ENCODE assay signal across 1 cellular context in the genomic region with DNA sequence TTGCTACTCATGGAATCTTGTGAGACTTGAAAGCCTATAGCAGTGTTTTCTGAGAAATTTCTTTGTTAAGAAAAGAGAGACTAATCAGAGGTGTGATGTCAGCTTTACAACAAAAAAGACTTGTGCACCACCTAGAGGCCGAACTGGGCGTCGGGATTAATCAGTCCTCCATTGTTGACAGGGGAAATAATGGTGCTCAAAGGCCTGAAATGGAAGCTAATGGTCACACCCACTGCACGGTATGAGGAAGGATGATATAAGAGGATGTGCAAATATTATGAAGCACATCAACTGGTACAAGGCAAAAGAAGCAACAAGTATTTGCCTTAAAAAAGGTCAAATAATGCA.
TF ChIP-seq lines count a peak whose summit lies in the region.

No MANE protein-coding gene starts in this region.

TF ChIP-seq in HepG2, 621 proteins besides CTCF, POLR2A, EP300 and RAD21 (continued from another document):
- TF ChIP-seq MAFF (IDR thresholded peaks at IDR 0.05; ENCODE audit: low read depth, low read length), result no peak
- TF ChIP-seq FOXA1 (IDR thresholded peaks at IDR 0.05), result no peak
- TF ChIP-seq FOXA1 (CRISPR knock-in tag; IDR thresholded peaks at IDR 0.05), result peak; percentile 65
- no peak for TF ChIP-seq TFE3 (CRISPR knock-in tag; IDR thresholded peaks at IDR 0.05)
- TF ChIP-seq ZNF768 (CRISPR knock-in tag; IDR thresholded peaks at IDR 0.05), result no peak
- TF ChIP-seq HNRNPL (IDR thresholded peaks at IDR 0.05; ENCODE audit: low read depth, low read length), result no peak
- no peak for TF ChIP-seq ZFYVE20 (CRISPR knock-in tag; IDR thresholded peaks at IDR 0.05; ENCODE audit: borderline replicate concordance, low read depth)
- peak; percentile 75 for TF ChIP-seq STAG1 (CRISPR knock-in tag; IDR thresholded peaks at IDR 0.05)
- TF ChIP-seq, protein P1, sequence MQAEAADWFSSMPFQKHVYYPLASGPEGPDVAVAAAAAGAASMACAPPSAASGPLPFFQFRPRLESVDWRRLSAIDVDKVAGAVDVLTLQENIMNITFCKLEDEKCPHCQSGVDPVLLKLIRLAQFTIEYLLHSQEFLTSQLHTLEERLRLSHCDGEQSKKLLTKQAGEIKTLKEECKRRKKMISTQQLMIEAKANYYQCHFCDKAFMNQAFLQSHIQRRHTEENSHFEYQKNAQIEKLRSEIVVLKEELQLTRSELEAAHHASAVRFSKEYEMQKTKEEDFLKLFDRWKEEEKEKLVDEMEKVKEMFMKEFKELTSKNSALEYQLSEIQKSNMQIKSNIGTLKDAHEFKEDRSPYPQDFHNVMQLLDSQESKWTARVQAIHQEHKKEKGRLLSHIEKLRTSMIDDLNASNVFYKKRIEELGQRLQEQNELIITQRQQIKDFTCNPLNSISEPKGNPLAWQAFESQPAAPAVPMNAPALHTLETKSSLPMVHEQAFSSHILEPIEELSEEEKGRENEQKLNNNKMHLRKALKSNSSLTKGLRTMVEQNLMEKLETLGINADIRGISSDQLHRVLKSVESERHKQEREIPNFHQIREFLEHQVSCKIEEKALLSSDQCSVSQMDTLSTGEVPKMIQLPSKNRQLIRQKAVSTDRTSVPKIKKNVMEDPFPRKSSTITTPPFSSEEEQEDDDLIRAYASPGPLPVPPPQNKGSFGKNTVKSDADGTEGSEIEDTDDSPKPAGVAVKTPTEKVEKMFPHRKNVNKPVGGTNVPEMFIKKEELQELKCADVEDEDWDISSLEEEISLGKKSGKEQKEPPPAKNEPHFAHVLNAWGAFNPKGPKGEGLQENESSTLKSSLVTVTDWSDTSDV (CRISPR knock-in tag; IDR thresholded peaks at IDR 0.05), result no peak
- no peak for TF ChIP-seq NFYB (CRISPR knock-in tag; IDR thresholded peaks at IDR 0.05)
- TF ChIP-seq ZNF253 (CRISPR knock-in tag; IDR thresholded peaks at IDR 0.05; ENCODE audit: borderline replicate concordance), result no peak
- TF ChIP-seq YY1 (IDR thresholded peaks at IDR 0.05; ENCODE audit: insufficient read depth, insufficient replicate concordance, low read depth, low read length), result peak; percentile 20
- no peak for TF ChIP-seq ZNF205 (CRISPR knock-in tag; IDR thresholded peaks at IDR 0.05)
- TF ChIP-seq ADNP (CRISPR knock-in tag; IDR thresholded peaks at IDR 0.05), result no peak
- no peak for TF ChIP-seq HNF1A (IDR thresholded peaks at IDR 0.05; ENCODE audit: low read depth)
- no peak for TF ChIP-seq HNF1A (CRISPR knock-in tag; IDR thresholded peaks at IDR 0.05; ENCODE audit: borderline replicate concordance)
- TF ChIP-seq KDM5B (CRISPR knock-in tag; IDR thresholded peaks at IDR 0.05; ENCODE audit: borderline replicate concordance), result no peak
- TF ChIP-seq ZIK1 (CRISPR knock-in tag; IDR thresholded peaks at IDR 0.05; ENCODE audit: borderline replicate concordance, low read depth), result no peak
- TF ChIP-seq ZSCAN30 (CRISPR knock-in tag; IDR thresholded peaks at IDR 0.05), result no peak
- TF ChIP-seq ZNF644 (CRISPR knock-in tag; IDR thresholded peaks at IDR 0.05; ENCODE audit: low read depth), result peak; percentile 88
- no peak for TF ChIP-seq ZNF160 (CRISPR knock-in tag; IDR thresholded peaks at IDR 0.05)
- TF ChIP-seq, protein P2, sequence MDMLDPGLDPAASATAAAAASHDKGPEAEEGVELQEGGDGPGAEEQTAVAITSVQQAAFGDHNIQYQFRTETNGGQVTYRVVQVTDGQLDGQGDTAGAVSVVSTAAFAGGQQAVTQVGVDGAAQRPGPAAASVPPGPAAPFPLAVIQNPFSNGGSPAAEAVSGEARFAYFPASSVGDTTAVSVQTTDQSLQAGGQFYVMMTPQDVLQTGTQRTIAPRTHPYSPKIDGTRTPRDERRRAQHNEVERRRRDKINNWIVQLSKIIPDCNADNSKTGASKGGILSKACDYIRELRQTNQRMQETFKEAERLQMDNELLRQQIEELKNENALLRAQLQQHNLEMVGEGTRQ (IDR thresholded peaks at IDR 0.05; ENCODE audit: low read depth, low read length), result no peak
- TF ChIP-seq, protein P2 (CRISPR knock-in tag; IDR thresholded peaks at IDR 0.05; ENCODE audit: borderline replicate concordance), result no peak
- TF ChIP-seq HCFC1 (IDR thresholded peaks at IDR 0.05; ENCODE audit: low read depth, low read length), result no peak
- TF ChIP-seq CREB1 (IDR thresholded peaks at IDR 0.05), result no peak
- TF ChIP-seq CREB1 (CRISPR knock-in tag; IDR thresholded peaks at IDR 0.05), result peak; percentile 11; the same call in 1 of the 2 replicates
- TF ChIP-seq, protein P3, sequence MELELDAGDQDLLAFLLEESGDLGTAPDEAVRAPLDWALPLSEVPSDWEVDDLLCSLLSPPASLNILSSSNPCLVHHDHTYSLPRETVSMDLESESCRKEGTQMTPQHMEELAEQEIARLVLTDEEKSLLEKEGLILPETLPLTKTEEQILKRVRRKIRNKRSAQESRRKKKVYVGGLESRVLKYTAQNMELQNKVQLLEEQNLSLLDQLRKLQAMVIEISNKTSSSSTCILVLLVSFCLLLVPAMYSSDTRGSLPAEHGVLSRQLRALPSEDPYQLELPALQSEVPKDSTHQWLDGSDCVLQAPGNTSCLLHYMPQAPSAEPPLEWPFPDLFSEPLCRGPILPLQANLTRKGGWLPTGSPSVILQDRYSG (CRISPR knock-in tag; IDR thresholded peaks at IDR 0.05), result no peak
- no peak for TF ChIP-seq ONECUT2 (CRISPR knock-in tag; IDR thresholded peaks at IDR 0.05)
- no peak for TF ChIP-seq NR2F6 (IDR thresholded peaks at IDR 0.05)
- TF ChIP-seq NR2F6 (CRISPR knock-in tag; IDR thresholded peaks at IDR 0.05), result no peak
- peak; percentile 27 for TF ChIP-seq ASH2L (IDR thresholded peaks at IDR 0.05; ENCODE audit: insufficient read length, low read depth, low read length)
